ENCODE assay signal across 1 cellular context in the genomic region with DNA sequence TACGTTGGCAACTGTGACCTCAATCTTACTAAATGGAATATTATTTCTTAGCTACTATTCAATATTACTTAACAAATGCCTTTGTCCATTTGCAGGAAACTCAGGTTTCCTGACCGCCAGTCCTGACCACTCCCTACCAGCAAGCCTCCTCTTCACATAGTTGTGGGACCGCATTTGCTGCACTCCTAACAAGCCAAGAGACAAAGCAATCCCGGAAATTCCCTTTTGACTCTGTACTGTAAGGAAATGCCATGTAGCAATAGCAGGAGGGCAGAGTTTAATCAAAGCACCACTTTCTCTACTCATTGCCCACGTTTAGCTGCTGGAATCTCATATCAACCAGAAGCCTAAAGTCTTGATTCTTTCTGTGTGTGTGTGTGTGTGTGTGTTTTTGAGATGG.
TF ChIP-seq lines count a peak whose summit lies in the region.

No MANE protein-coding gene starts in this region.

TF ChIP-seq in GM23338, 12 proteins besides CTCF, POLR2A, EP300 and RAD21 (continued from another document):
- TF ChIP-seq ZNF462 (CRISPR knock-in tag; IDR thresholded peaks at IDR 0.05): no peak
- TF ChIP-seq JUNB (IDR thresholded peaks at IDR 0.05; ENCODE audit: unreplicated experiment): no peak
- TF ChIP-seq NANOG (IDR thresholded peaks at IDR 0.05; ENCODE audit: borderline replicate concordance): no peak
- TF ChIP-seq ZNF331 (CRISPR knock-in tag; IDR thresholded peaks at IDR 0.05; ENCODE audit: low read depth): no peak
